In the genomic region with DNA sequence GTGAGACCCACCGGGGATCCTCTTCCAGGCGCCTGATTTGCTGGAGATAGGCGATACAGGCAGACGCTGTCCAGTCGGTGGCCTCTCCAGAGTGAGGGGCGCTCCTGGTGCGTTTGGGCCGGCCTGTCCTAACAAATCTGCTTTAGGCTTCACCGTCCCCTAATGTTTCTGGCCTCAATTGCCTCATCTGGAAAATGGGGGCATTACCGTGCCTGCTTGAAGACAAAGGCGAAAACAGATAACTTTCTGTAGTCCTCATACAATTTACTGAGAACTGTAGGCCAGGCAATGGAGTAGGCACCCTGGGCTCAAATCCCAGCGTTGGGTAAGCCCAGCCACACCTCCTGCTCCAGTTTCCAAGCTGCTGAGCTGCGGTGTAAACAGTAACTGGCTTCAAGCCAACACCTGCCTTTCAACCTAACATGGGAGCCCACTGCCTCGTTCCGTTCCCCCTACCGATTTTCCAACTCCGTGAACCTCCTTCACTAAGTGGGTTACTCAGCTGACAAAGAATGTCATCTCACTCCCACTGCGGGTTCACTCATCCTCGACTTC, we compare ENCODE assay signal across 8 cellular contexts.
DNase-seq lines count a peak whose midpoint lies in the region; ATAC-seq lines count a peak whose summit lies in the region.

No MANE protein-coding gene starts in this region.

- H3K9ac ChIP-seq in muscle layer of colon (ENCODE audit: low read length): no peak overlapping the region

- H3K27me3 ChIP-seq in muscle layer of colon (ENCODE audit: control insufficient read depth in 1 of 2, insufficient read depth in 2 of 2, low read length in 2 of 2): no peaks in the 10 kb centered on the region

- H3K27ac ChIP-seq in cingulate gyrus (ENCODE audit: low read depth, low read length): peak overlapping the region; percentile 60
- peak overlapping the region; percentile 40 for H3K27ac ChIP-seq in muscle layer of colon (ENCODE audit: low read depth, low read length)

- H3K9me3 ChIP-seq in muscle layer of colon (ENCODE audit: low read length): no peaks in the 10 kb centered on the region

- DNase-seq in DMS53 treated with DMSO at 0.1 percent for 48 hours (lab: John Stamatoyannopoulos, UW; ENCODE audit: unreplicated experiment) (peak; percentile 33), NCI-H2029 treated with DMSO at 0.1 percent for 48 hours (lab: John Stamatoyannopoulos, UW) (peak; percentile 3), cerebellar cortex (ENCODE audit: low spot score) (no peak), NAMALWA (ENCODE audit: low spot score) (no peak)
- DNase-seq in stimulated activated CD4-positive, alpha-beta T cell treated with anti-CD3 and anti-CD28 coated beads, Interleukin-15, amount 100 ng/mL, for 24 hours: no peak

- H3K36me3 ChIP-seq in muscle layer of colon (ENCODE audit: insufficient read depth, low read length): no peaks in the 10 kb centered on the region

- H3K4me1 ChIP-seq in muscle layer of colon (ENCODE audit: insufficient read depth, low read length): no peaks in the 10 kb centered on the region

- no peak for ATAC-seq in GM18873 (IDR thresholded peaks at IDR 0.05; ENCODE audit: low FRiP score, unreplicated experiment)

- H3K4me3 ChIP-seq in muscle layer of colon (ENCODE audit: low read depth in 1 of 2, low read length in 2 of 2): peak overlapping the region; percentile 67 to 84

Comparison
In these comparisons a context has a peak if more than half of its experiments do, and no peak if none do; other contexts are left out.
1. DNase-seq: peak in DMS53 treated with DMSO at 0.1 percent for 48 hours (single experiment) and NCI-H2029 treated with DMSO at 0.1 percent for 48 hours (single experiment); none in cerebellar cortex (single experiment), stimulated activated CD4-positive, alpha-beta T cell treated with anti-CD3 and anti-CD28 coated beads, Interleukin-15, amount 100 ng/mL, for 24 hours (single experiment) and NAMALWA (single experiment).